In genomic region chr3:102715030-102715697, GRCh38 we compare ENCODE assay signal across 10 cellular contexts.
DNase-seq lines count a peak whose midpoint lies in the region; ATAC-seq and TF ChIP-seq lines count a peak whose summit lies in the region.
"Had no signal": no experiment of that assay in that cellular context is flagged by ENCODE, and none has a peak within 500 bp of the region (broad histone marks: within the 10 kb centered on the region; RNA-seq: fewer than 3 reads in every experiment).

No MANE protein-coding gene starts in this region.

- H3K4me2 ChIP-seq in SK-N-SH: no peak overlapping the region

- no peaks in the 10 kb centered on the region for H3F3A ChIP-seq in SK-N-SH (replicated peaks; ENCODE audit: insufficient read depth)

- no peaks in the 10 kb centered on the region for H4K20me1 ChIP-seq in SK-N-SH (ENCODE audit: insufficient read depth)

- TF ChIP-seq CTCF in GM12865 (IDR thresholded peaks at IDR 0.05; ENCODE audit: insufficient read depth, low read depth, low read length, missing control alignments) (no peak), SK-N-SH (IDR thresholded peaks at IDR 0.05) (no peak)

- CTCF ChIA-PET in SK-N-SH (lab: Yijun Ruan, JAX): interaction anchor here (0.9 to 2.4 kb wide), 4 partner anchors 12 to 69 kb away, joined by 3 to 13 read pairs (median 3); no protein-coding TSS in a partner anchor

- POLR2A ChIA-PET in SK-N-SH (lab: Yijun Ruan, JAX): no interaction called here

- no peaks in the 10 kb centered on the region for H3K27me3 ChIP-seq in SK-N-SH (ENCODE audit: insufficient read depth)

- ATAC-seq in GM19468 (IDR thresholded peaks at IDR 0.05; ENCODE audit: extremely low read depth, unreplicated experiment) (peak; percentile 57), HG03139 (IDR thresholded peaks at IDR 0.05; ENCODE audit: unreplicated experiment) (peak; percentile 87)

- H3K4me3 ChIP-seq in GM12865 (ENCODE audit: low read depth, low read length): no peak overlapping the region
- H3K4me3 ChIP-seq in SK-N-SH (ENCODE audit: low read depth in 2 of 2, low read length in 1 of 2): no peak overlapping the region
- H3K4me3 ChIP-seq: thoracic aorta had no signal

- H3K9me3 ChIP-seq in SK-N-SH: no peaks in the 10 kb centered on the region
- H3K9me3 ChIP-seq: thoracic aorta had no signal

- no peaks in the 10 kb centered on the region for H3K36me3 ChIP-seq in SK-N-SH (replicated peaks in 1 of 2; ENCODE audit: control insufficient read depth in 1 of 2, insufficient read depth in 2 of 2, low read length in 1 of 2)
- H3K36me3 ChIP-seq: thoracic aorta had no signal

- H2AFZ ChIP-seq in SK-N-SH (ENCODE audit: low read depth): no peak overlapping the region

- H3K9me2 ChIP-seq in SK-N-SH: no peaks in the 10 kb centered on the region

- peaks cover 6 to 8% of the 10 kb centered on the region in 2 experiments; a peak in 2 of 4 replicates for H3K4me1 ChIP-seq in SK-N-SH (ENCODE audit: control insufficient read depth in 1 of 2, insufficient read depth in 2 of 2, low read depth in 1 of 2, low read length in 1 of 2)

- no peak for TF ChIP-seq EP300 in SK-N-SH (IDR thresholded peaks at IDR 0.05; ENCODE audit: borderline replicate concordance in 1 of 2, low read depth in 1 of 2, low read length in 1 of 2)

- H3K79me2 ChIP-seq in SK-N-SH (ENCODE audit: insufficient read depth): no peaks in the 10 kb centered on the region

- DNase-seq in GM12865 (ENCODE audit: low read depth): peak; percentile 44
- no peak for DNase-seq in SK-N-SH
- no peak for DNase-seq in nucleus accumbens (lab: John Stamatoyannopoulos, UW)
- DNase-seq in OCI-M2 (lab: John Stamatoyannopoulos, UW; ENCODE audit: unreplicated experiment): no peak
- DNase-seq in T1000 (lab: John Stamatoyannopoulos, UW): no peak
- DNase-seq in activated CD8-positive, alpha-beta memory T cell treated with anti-CD3 and anti-CD28 coated beads, Interleukin-2, amount 50 U/mL, for 4 hours: no peak
- DNase-seq: DND-41 had no signal

- 49% methylated on average over 2 of the region's 2 CpGs for WGBS in SK-N-SH (ENCODE audit: low lambda C conversion rate)

- H3K27ac ChIP-seq in SK-N-SH (ENCODE audit: low read depth in 2 of 2, low read length in 1 of 2): peak overlapping the region; percentile 31 to 95; a peak in 3 of 4 replicates
- H3K27ac ChIP-seq: thoracic aorta had no signal

- no peak overlapping the region for H3K9ac ChIP-seq in SK-N-SH

- TF ChIP-seq RAD21 in SK-N-SH (IDR thresholded peaks at IDR 0.05; ENCODE audit: low read length): no peak

TF ChIP-seq in SK-N-SH, 30 proteins besides CTCF, POLR2A, EP300 and RAD21:
- peak; percentile 33; the same call in 1 of the 2 replicates for TF ChIP-seq FOSL2 (IDR thresholded peaks at IDR 0.05; ENCODE audit: borderline replicate concordance, low read depth)
- no peak for TF ChIP-seq MEF2A (IDR thresholded peaks at IDR 0.05; ENCODE audit: borderline replicate concordance, low read depth)
